ENCODE assay signal across 24 cellular contexts in the genomic region with DNA sequence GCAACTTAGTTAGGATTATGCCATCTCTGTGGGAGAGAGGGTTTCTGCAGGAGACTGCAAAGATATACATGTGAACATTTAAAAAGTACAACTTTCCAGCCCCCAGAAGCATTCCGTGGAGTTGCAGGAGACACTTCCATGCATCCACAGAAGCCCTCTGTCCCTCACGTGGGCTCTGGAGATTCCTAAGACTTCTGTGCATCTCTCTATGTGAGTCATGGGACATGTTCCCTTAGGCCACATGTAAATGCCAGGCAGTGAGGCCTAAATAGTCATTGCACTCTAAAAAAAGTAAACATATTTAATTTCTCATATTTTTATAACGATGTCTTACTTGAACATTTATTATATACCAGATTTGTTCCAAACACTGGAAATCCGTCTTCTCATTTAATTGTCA.
DNase-seq lines count a peak whose midpoint lies in the region; TF ChIP-seq lines count a peak whose summit lies in the region.
"Had no signal": no experiment of that assay in that cellular context is flagged by ENCODE, and none has a peak within 500 bp of the region (broad histone marks: within the 10 kb centered on the region; RNA-seq: fewer than 3 reads in every experiment).

No MANE protein-coding gene starts in this region.

- no peak for TF ChIP-seq POLR2A in breast epithelium (IDR thresholded peaks at IDR 0.05)

- in situ Hi-C loops in mammary epithelial cell (cut with MboI; ENCODE audit: low sequenced_read_pairs in 2 of 2) = no loop called here

- no peak overlapping the region for H2AFZ ChIP-seq in mammary epithelial cell (ENCODE audit: low read depth, low read length)
- H2AFZ ChIP-seq: GM23338, neural progenitor cell had no signal

- H3K9me3 ChIP-seq in mammary epithelial cell (replicated peaks; ENCODE audit: insufficient read depth, low read length) = no peaks in the 10 kb centered on the region
- H3K9me3 ChIP-seq in breast epithelium = no peaks in the 10 kb centered on the region
- H3K9me3 ChIP-seq in WERI-Rb-1 (ENCODE audit: severe bottlenecking) = no peaks in the 10 kb centered on the region
- H3K9me3 ChIP-seq: BLaER1, Caco-2, psoas muscle had no signal

- no peak overlapping the region for H3K23ac ChIP-seq in mesendoderm (ENCODE audit: low read length)

- intact Hi-C loops in mammary epithelial cell (cut with micrococcal nuclease) (no loop called here), breast epithelium (cut with DNase I; ENCODE audit: low total_unique reads) (no loop called here)

- CTCF ChIA-PET in mammary epithelial cell (lab: Charles Lee; ENCODE audit: low non-redundant PET) = no interaction called here

- H3K9ac ChIP-seq in mammary epithelial cell (ENCODE audit: insufficient read depth, low read length) = no peak overlapping the region
- no peak overlapping the region for H3K9ac ChIP-seq in mesendoderm (ENCODE audit: low read length)
- H3K9ac ChIP-seq: BLaER1, neural progenitor cell had no signal

- H3K18ac ChIP-seq in mesendoderm (ENCODE audit: low read length) = no peak overlapping the region

- no peak overlapping the region for H2BK15ac ChIP-seq in mesendoderm (replicated peaks; ENCODE audit: low read depth)

- H3K4me2 ChIP-seq in mammary epithelial cell (ENCODE audit: insufficient read depth, low read depth, low read length) = no peak overlapping the region
- H3K4me2 ChIP-seq in mesendoderm (ENCODE audit: low read length) = no peak overlapping the region
- H3K4me2 ChIP-seq: BLaER1, GM23338, neural progenitor cell had no signal

- H3K79me1 ChIP-seq in mesendoderm (ENCODE audit: low read length) = no peaks in the 10 kb centered on the region

- DNase-seq in mammary epithelial cell (peak; percentile 11), breast epithelium (ENCODE audit: low spot score in 2 of 2) (no peak), WERI-Rb-1 (no peak), fibroblast of mammary gland (ENCODE audit: low read depth) (peak; percentile 67), mesendoderm (no peak), activated T-cell treated with anti-CD3 and anti-CD28 coated beads for 4 hours (no peak), T-helper 9 cell (no peak), A172 (ENCODE audit: low spot score) (no peak)
- DNase-seq: activated CD4-positive, alpha-beta T cell treated with anti-CD3 and anti-CD28 coated beads, Interleukin-2, amount 50 U/mL, for 1 hour; Caco-2; cortex of kidney; left ventricle myocardium superior; NCI-H2081 treated with DMSO at 0.1 percent for 48 hours; NCI-H446; psoas muscle; small intestine; stimulated activated CD4-positive, alpha-beta T cell treated with anti-CD3 and anti-CD28 coated beads, Interleukin-2, amount 100 ng/mL, for 48 hours; stimulated activated naive CD8-positive, alpha-beta T cell treated with anti-CD3 and anti-CD28 coated beads, Interleukin-15, Interleukin-2, amounts not matched to agents 100 U/mL and 50 U/mL, for 24 hours; T-helper 2 cell; trophoblast cell had no signal

- no peak overlapping the region for H2AK5ac ChIP-seq in mesendoderm (ENCODE audit: low read length)

- no peaks in the 10 kb centered on the region for H3K27me3 ChIP-seq in mammary epithelial cell (ENCODE audit: insufficient read depth, low read length)
- H3K27me3 ChIP-seq in breast epithelium = no peaks in the 10 kb centered on the region
- no peaks in the 10 kb centered on the region for H3K27me3 ChIP-seq in WERI-Rb-1 (ENCODE audit: insufficient read depth, low read depth, severe bottlenecking)
- H3K27me3 ChIP-seq in mesendoderm (ENCODE audit: insufficient read depth, low read length, poor library complexity) = no peaks in the 10 kb centered on the region
- H3K27me3 ChIP-seq: BLaER1, neural progenitor cell had no signal

- no peak for TF ChIP-seq CTCF in mammary epithelial cell (conservative IDR thresholded peaks at IDR 0.05 in 1 of 2, IDR thresholded peaks at IDR 0.05 in 1 of 2; ENCODE audit: extremely low read depth in 1 of 2, insufficient read depth in 1 of 2, low read depth in 1 of 2, low read length in 2 of 2)
- no peak for TF ChIP-seq CTCF in breast epithelium (IDR thresholded peaks at IDR 0.05)
- TF ChIP-seq CTCF in WERI-Rb-1 (IDR thresholded peaks at IDR 0.05; ENCODE audit: low read depth, low read length) = no peak
- TF ChIP-seq CTCF in fibroblast of mammary gland (conservative IDR thresholded peaks at IDR 0.05; ENCODE audit: control insufficient read depth, insufficient read depth, low read depth, low read length) = no peak

- WGBS in mammary epithelial cell (ENCODE audit: low coverage, missing lambda C conversion rate) = 74% methylated on average over 4 of the region's 4 CpGs
- 100% methylated on average over 1 of the region's 4 CpGs for WGBS in mesendoderm (ENCODE audit: extremely low coverage, insufficient coverage, low lambda C conversion rate)

- no peak overlapping the region for H3K56ac ChIP-seq in mesendoderm (ENCODE audit: low read length)

- BruUV-seq in mammary epithelial cell (replicated peaks; lab: Mats Ljungman, UMichigan) = no TSS peak

- H4K5ac ChIP-seq in mesendoderm (ENCODE audit: low read length) = no peak overlapping the region

- no peaks in the 10 kb centered on the region for H3K79me2 ChIP-seq in mammary epithelial cell (ENCODE audit: insufficient read depth, low read length)
- no peaks in the 10 kb centered on the region for H3K79me2 ChIP-seq in mesendoderm (ENCODE audit: control insufficient read depth, insufficient read depth, low read length)

- H2BK120ac ChIP-seq in mesendoderm (ENCODE audit: low read depth, low read length) = no peak overlapping the region

- H3K4me1 ChIP-seq in mammary epithelial cell (ENCODE audit: insufficient read depth, low read length) (no peaks in the 10 kb centered on the region), breast epithelium (no peaks in the 10 kb centered on the region), mesendoderm (ENCODE audit: control insufficient read depth, low read depth, low read length) (no peaks in the 10 kb centered on the region)
- H3K4me1 ChIP-seq: Caco-2, neural progenitor cell had no signal

- no peaks in the 10 kb centered on the region for H4K20me1 ChIP-seq in mammary epithelial cell (ENCODE audit: insufficient read depth, low read length)
- H4K20me1 ChIP-seq: BLaER1 had no signal

- no peak overlapping the region for H4K8ac ChIP-seq in mesendoderm (ENCODE audit: low read depth, low read length)

- no peak overlapping the region for H2BK5ac ChIP-seq in mesendoderm (ENCODE audit: low read length)

- H3K4me3 ChIP-seq in mammary epithelial cell (replicated peaks in 1 of 3; ENCODE audit: insufficient read depth in 1 of 3, low read depth in 2 of 3, low read length in 3 of 3) (no peak overlapping the region), breast epithelium (no peak overlapping the region), WERI-Rb-1 (ENCODE audit: low read depth, low read length) (no peak overlapping the region), fibroblast of mammary gland (ENCODE audit: control insufficient read depth, low read depth, low read length) (no peak overlapping the region), mesendoderm (ENCODE audit: low read length) (no peak overlapping the region)
- H3K4me3 ChIP-seq: BLaER1, GM23338, neural progenitor cell, psoas muscle had no signal

- H3K36me3 ChIP-seq in mammary epithelial cell (ENCODE audit: insufficient read depth, low read length) (no peaks in the 10 kb centered on the region), breast epithelium (no peaks in the 10 kb centered on the region), WERI-Rb-1 (no peaks in the 10 kb centered on the region), mesendoderm (ENCODE audit: control insufficient read depth, insufficient read depth, low read length) (no peaks in the 10 kb centered on the region)
- H3K36me3 ChIP-seq: BLaER1, neural progenitor cell had no signal

- H3K4ac ChIP-seq in mesendoderm (ENCODE audit: low read depth, low read length) = no peak overlapping the region

- H3K27ac ChIP-seq in mammary epithelial cell (ENCODE audit: insufficient read depth, low read depth, low read length) = no peak overlapping the region
- H3K27ac ChIP-seq in breast epithelium = no peak overlapping the region
- H3K27ac ChIP-seq in WERI-Rb-1 = peak overlapping the region; percentile 55
- H3K27ac ChIP-seq in mesendoderm (ENCODE audit: low read depth, low read length) = no peak overlapping the region
- H3K27ac ChIP-seq: BLaER1, HL-60, neural progenitor cell, psoas muscle had no signal

- dilution Hi-C loops in mammary epithelial cell (cut with HindIII; ENCODE audit: low sequenced_read_pairs) = no loop called here

Comparison
In these comparisons a context has a peak if more than half of its experiments do, and no peak if none do; other contexts are left out.
1. DNase-seq: peak in mammary epithelial cell (single experiment) and fibroblast of mammary gland (single experiment); none in breast epithelium (0 of 2), WERI-Rb-1 (single experiment), mesendoderm (single experiment), activated T-cell treated with anti-CD3 and anti-CD28 coated beads for 4 hours (single experiment), T-helper 9 cell (single experiment) and A172 (single experiment).